1 cellular context compared by ENCODE assay signal in genomic region chr5:35183243-35183955, GRCh38.
TF ChIP-seq lines count a peak whose summit lies in the region.

No MANE protein-coding gene starts in this region.

TF ChIP-seq in H1, 55 proteins besides CTCF, POLR2A, EP300 and RAD21 (continued from another document):
- TF ChIP-seq GTF2F1 (IDR thresholded peaks at IDR 0.05; ENCODE audit: borderline replicate concordance, low read depth, low read length) (no peak), CEBPB (IDR thresholded peaks at IDR 0.05; ENCODE audit: low read depth, low read length) (peak; percentile 9; the same call in 1 of the 2 replicates), CHD1 (IDR thresholded peaks at IDR 0.05; ENCODE audit: low read depth, low read length) (no peak), TCF12 (IDR thresholded peaks at IDR 0.05; ENCODE audit: low read depth, low read length) (no peak), PHF8 (conservative IDR thresholded peaks at IDR 0.05; ENCODE audit: low read depth, low read length) (no peak), RBBP5 (IDR thresholded peaks at IDR 0.05; ENCODE audit: borderline replicate concordance, low read depth, low read length) (no peak), KDM4A (IDR thresholded peaks at IDR 0.05; ENCODE audit: low read depth, low read length, severe bottlenecking) (no peak), MAX (IDR thresholded peaks at IDR 0.05) (no peak), TBP (IDR thresholded peaks at IDR 0.05; ENCODE audit: low read depth, low read length) (no peak), BCL11A (IDR thresholded peaks at IDR 0.05; ENCODE audit: low read depth in 2 of 2, low read length in 2 of 2) (no peak)
